ENCODE assay signal across 1 cellular context in genomic region chr10:73998623-73999622, GRCh38.
TF ChIP-seq lines count a peak whose summit lies in the region.

No MANE protein-coding gene starts in this region.

TF ChIP-seq in K562, 482 proteins besides CTCF, POLR2A, EP300 and RAD21 (continued from another document and continues in another):
- TF ChIP-seq ARID3B (CRISPR knock-in tag; IDR thresholded peaks at IDR 0.05; ENCODE audit: borderline replicate concordance): no peak
- TF ChIP-seq PTBP1 (IDR thresholded peaks at IDR 0.05; ENCODE audit: low read depth, low read length): 0 out of 2 replicates have a peak, but pooled peaks have one; percentile 36
- TF ChIP-seq PHTF2 (CRISPR knock-in tag; IDR thresholded peaks at IDR 0.05): no peak
- TF ChIP-seq ZNF609 (CRISPR knock-in tag; IDR thresholded peaks at IDR 0.05; ENCODE audit: borderline replicate concordance): no peak
- TF ChIP-seq ZNF175 (CRISPR knock-in tag; IDR thresholded peaks at IDR 0.05; ENCODE audit: low read depth): no peak
- TF ChIP-seq SMAD2 (IDR thresholded peaks at IDR 0.05; ENCODE audit: low read depth, low read length): no peak
- TF ChIP-seq SOX6 (IDR thresholded peaks at IDR 0.05): no peak
- TF ChIP-seq ZNF696 (CRISPR knock-in tag; conservative IDR thresholded peaks at IDR 0.05): no peak
- TF ChIP-seq E2F3 (CRISPR knock-in tag; IDR thresholded peaks at IDR 0.05): no peak
- TF ChIP-seq ARID3A (IDR thresholded peaks at IDR 0.05; ENCODE audit: borderline replicate concordance, low read depth, low read length): no peak
- peak; percentile 40; the same call in 1 of the 2 replicates for TF ChIP-seq HBP1 (CRISPR knock-in tag; IDR thresholded peaks at IDR 0.05)
- TF ChIP-seq HDAC8 (tag; IDR thresholded peaks at IDR 0.05): no peak
- no peak for TF ChIP-seq ZFP36 (IDR thresholded peaks at IDR 0.05; ENCODE audit: low read depth, low read length, partially characterized antibody)
- TF ChIP-seq TSC22D4 (tag; IDR thresholded peaks at IDR 0.05): no peak
- no peak for TF ChIP-seq HDAC3 (IDR thresholded peaks at IDR 0.05; ENCODE audit: borderline replicate concordance, partially characterized antibody)
- TF ChIP-seq JUN (IDR thresholded peaks at IDR 0.05; ENCODE audit: borderline replicate concordance, low read depth, low read length): peak; percentile 75; the same call in 1 of the 2 replicates
- no peak; the same call in 1 of the 2 replicates for TF ChIP-seq JUN (CRISPR knock-in tag; IDR thresholded peaks at IDR 0.05; ENCODE audit: borderline replicate concordance)
- TF ChIP-seq ESRRB (CRISPR knock-in tag; IDR thresholded peaks at IDR 0.05; ENCODE audit: borderline replicate concordance): no peak
- TF ChIP-seq EHMT2 (IDR thresholded peaks at IDR 0.05): no peak
- no peak for TF ChIP-seq KLF13 (tag; IDR thresholded peaks at IDR 0.05; ENCODE audit: borderline replicate concordance, low read depth)
- no peak for TF ChIP-seq SRSF7 (optimal IDR thresholded peaks at IDR 0.05; ENCODE audit: low read depth, low read length)
- no peak for TF ChIP-seq E2F5 (CRISPR knock-in tag; IDR thresholded peaks at IDR 0.05)
- no peak for TF ChIP-seq PBX2 (CRISPR knock-in tag; IDR thresholded peaks at IDR 0.05; ENCODE audit: low read depth)
- TF ChIP-seq PBX2 (tag; conservative IDR thresholded peaks at IDR 0.05; ENCODE audit: low read depth): no peak
- TF ChIP-seq JUND (IDR thresholded peaks at IDR 0.05; ENCODE audit: borderline replicate concordance, low read depth, low read length): peak; percentile 78; the same call in 1 of the 2 replicates
- peak; percentile 55; the same call in 2 of the 3 replicates for TF ChIP-seq JUND (tag; IDR thresholded peaks at IDR 0.05; ENCODE audit: borderline replicate concordance, low read depth, low read length)
- TF ChIP-seq ZNF354B (CRISPR knock-in tag; IDR thresholded peaks at IDR 0.05): no peak
- no peak for TF ChIP-seq MITF (IDR thresholded peaks at IDR 0.05)
- TF ChIP-seq EGR1 (conservative IDR thresholded peaks at IDR 0.05): peak; percentile 92
- TF ChIP-seq SMAD4 (CRISPR knock-in tag; conservative IDR thresholded peaks at IDR 0.05): no peak
- no peak for TF ChIP-seq SRSF9 (IDR thresholded peaks at IDR 0.05; ENCODE audit: borderline replicate concordance, low read depth, low read length)
- no peak for TF ChIP-seq TFAM (CRISPR knock-in tag; conservative IDR thresholded peaks at IDR 0.05)
- TF ChIP-seq MYC (IDR thresholded peaks at IDR 0.05; ENCODE audit: low read depth, low read length): no peak
- TF ChIP-seq MYC (CRISPR knock-in tag; IDR thresholded peaks at IDR 0.05; ENCODE audit: borderline replicate concordance, low read depth): no peak
- no peak for TF ChIP-seq MAFG (tag; conservative IDR thresholded peaks at IDR 0.05)
- 0 out of 2 replicates have a peak, but pooled peaks have one; percentile 8 for TF ChIP-seq ZNF766 (CRISPR knock-in tag; conservative IDR thresholded peaks at IDR 0.05)
- TF ChIP-seq HOMEZ (CRISPR knock-in tag; IDR thresholded peaks at IDR 0.05): no peak
- no peak for TF ChIP-seq LARP7 (IDR thresholded peaks at IDR 0.05)
- TF ChIP-seq TAF9B (IDR thresholded peaks at IDR 0.05; ENCODE audit: partially characterized antibody): no peak
- TF ChIP-seq SETDB1 (IDR thresholded peaks at IDR 0.05; ENCODE audit: low read length): no peak
- no peak for TF ChIP-seq FOXP4 (CRISPR knock-in tag; IDR thresholded peaks at IDR 0.05; ENCODE audit: borderline replicate concordance)
- no peak for TF ChIP-seq TAF15 (IDR thresholded peaks at IDR 0.05; ENCODE audit: low read depth, low read length)
- TF ChIP-seq PRMT5 (CRISPR knock-in tag; IDR thresholded peaks at IDR 0.05): no peak
- no peak for TF ChIP-seq RNF2 (IDR thresholded peaks at IDR 0.05)
- TF ChIP-seq HMBOX1 (IDR thresholded peaks at IDR 0.05): no peak
- TF ChIP-seq ZNF324 (CRISPR knock-in tag; IDR thresholded peaks at IDR 0.05): no peak
- TF ChIP-seq SIRT6 (IDR thresholded peaks at IDR 0.05; ENCODE audit: low read depth, low read length): no peak
